In the genomic region with DNA sequence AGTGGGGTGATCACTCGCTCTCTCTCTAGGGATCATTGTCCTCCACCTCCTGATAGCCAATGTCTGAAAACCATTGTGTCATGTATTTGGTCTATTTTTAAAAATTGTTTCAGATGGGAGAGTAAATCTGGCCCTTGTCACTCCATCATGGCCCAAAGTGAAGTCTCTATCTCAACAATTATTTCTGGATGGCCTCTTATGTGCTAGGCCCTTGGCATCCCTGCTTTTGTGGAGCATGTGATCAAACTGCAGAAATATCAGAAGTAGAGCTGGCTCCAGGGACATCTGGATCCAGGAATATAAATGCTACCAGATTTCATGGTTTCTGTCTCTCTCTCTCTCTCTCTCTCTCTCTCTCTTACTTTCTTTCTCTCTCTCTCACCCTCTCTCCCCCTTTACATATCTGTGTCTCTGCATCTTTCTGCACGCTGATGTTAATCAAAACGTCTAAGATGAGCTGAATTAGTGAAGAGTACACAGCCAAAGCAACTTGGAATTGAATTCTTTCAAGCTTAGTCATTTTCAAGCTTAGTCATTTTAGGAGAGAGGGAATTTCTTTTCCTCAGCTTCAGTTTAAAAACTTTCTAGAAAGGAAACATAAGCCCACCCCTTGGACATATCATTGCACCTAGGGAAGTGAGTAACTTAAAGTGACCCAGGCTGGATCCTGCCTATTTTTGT, we compare ENCODE assay signal across 1 cellular context.
TF ChIP-seq lines count a peak whose summit lies in the region.

No MANE protein-coding gene starts in this region.

TF ChIP-seq in HepG2, 621 proteins besides CTCF, POLR2A, EP300 and RAD21:
- peak; percentile 55; the same call in 1 of the 2 replicates for TF ChIP-seq FOSL2 (CRISPR knock-in tag; IDR thresholded peaks at IDR 0.05)
- TF ChIP-seq, protein P1, sequence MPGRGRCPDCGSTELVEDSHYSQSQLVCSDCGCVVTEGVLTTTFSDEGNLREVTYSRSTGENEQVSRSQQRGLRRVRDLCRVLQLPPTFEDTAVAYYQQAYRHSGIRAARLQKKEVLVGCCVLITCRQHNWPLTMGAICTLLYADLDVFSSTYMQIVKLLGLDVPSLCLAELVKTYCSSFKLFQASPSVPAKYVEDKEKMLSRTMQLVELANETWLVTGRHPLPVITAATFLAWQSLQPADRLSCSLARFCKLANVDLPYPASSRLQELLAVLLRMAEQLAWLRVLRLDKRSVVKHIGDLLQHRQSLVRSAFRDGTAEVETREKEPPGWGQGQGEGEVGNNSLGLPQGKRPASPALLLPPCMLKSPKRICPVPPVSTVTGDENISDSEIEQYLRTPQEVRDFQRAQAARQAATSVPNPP (CRISPR knock-in tag; IDR thresholded peaks at IDR 0.05), result no peak
